Comparison of ENCODE assay signal across 8 cellular contexts in the genomic region with DNA sequence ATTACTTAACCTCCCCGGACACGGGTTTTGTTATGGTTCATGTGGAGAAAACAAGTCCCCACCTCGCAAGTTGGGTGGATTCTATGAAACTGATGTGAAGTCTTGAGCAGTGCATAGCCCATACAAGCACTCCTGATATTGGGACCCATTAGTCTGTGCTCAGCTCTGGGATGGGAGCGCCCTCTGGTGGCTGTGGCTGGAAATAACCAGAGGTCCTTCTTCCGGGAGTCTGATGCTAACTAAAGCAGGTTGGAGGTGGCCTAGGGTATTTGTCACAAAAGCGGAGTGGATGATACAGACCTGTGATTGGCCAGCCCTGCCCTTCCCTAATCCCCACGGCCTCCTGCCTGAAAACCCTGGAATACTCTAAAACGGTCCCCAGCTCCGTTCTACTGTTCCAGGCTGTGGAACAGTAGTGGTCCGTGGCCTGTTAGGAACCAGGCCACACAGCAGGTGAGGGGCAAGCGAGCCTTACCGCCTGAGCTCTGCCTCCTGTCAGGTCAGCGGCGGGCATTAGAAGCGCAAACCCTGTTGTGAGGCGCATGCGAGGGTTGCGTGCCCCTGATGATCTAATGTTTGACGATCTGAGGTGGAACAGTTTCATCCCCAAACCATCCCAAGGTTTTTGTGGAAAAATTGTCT. TPM values are rescaled to one million over a fixed set of nuclear protein-coding genes. Genes with fewer than 3 reads are reported as not detected.
DNase-seq lines count a peak whose midpoint lies in the region; ATAC-seq lines count a peak whose summit lies in the region.

No MANE protein-coding gene starts in this region.

- peaks cover 28% of the 10 kb centered on the region for H3K36me3 Mint-ChIP-seq in activated CD4-positive, alpha-beta memory T cell treated with anti-CD3 and anti-CD28 coated beads, Interleukin-2, amount 10 ng/mL, durations not matched to agents 7 days and 5 days (ENCODE audit: low read depth)

- H3K27me3 Mint-ChIP-seq in activated CD4-positive, alpha-beta memory T cell treated with anti-CD3 and anti-CD28 coated beads, Interleukin-2, amount 10 ng/mL, durations not matched to agents 7 days and 5 days: no peaks in the 10 kb centered on the region

- H3K4me3 Mint-ChIP-seq in activated CD4-positive, alpha-beta memory T cell treated with anti-CD3 and anti-CD28 coated beads, Interleukin-2, amount 10 ng/mL, durations not matched to agents 7 days and 5 days: peak overlapping the region; percentile 24

- H3K4me1 Mint-ChIP-seq in activated CD4-positive, alpha-beta memory T cell treated with anti-CD3 and anti-CD28 coated beads, Interleukin-2, amount 10 ng/mL, durations not matched to agents 7 days and 5 days: peaks cover 49% of the 10 kb centered on the region

- peak; percentile 78 for ATAC-seq in HG03460 (IDR thresholded peaks at IDR 0.05; ENCODE audit: unreplicated experiment)

- no peaks in the 10 kb centered on the region for H3K9me3 Mint-ChIP-seq in activated CD4-positive, alpha-beta memory T cell treated with anti-CD3 and anti-CD28 coated beads, Interleukin-2, amount 10 ng/mL, durations not matched to agents 7 days and 5 days

- peak; percentile 91 for DNase-seq in CD1c-positive myeloid dendritic cell (ENCODE audit: extremely low spot score)
- peak; percentile 91 for DNase-seq in GM19240 (ENCODE audit: insufficient read length, low spot score)
- peak; percentile 77 for DNase-seq in NCI-H774 (lab: John Stamatoyannopoulos, UW)
- peak; percentile 92 for DNase-seq in activated CD4-positive, alpha-beta memory T cell treated with anti-CD3 and anti-CD28 coated beads, Interleukin-2, amount 10 ng/mL, durations not matched to agents 7 days and 5 days
- peak; percentile 92 for DNase-seq in effector CD4-positive, alpha-beta T cell
- DNase-seq in lung microvascular endothelial cell (ENCODE audit: low read depth in 2 of 2): peak; percentile 88 to 90
- peak; percentile 86 to 89 for DNase-seq in stimulated activated CD8-positive, alpha-beta memory T cell treated with anti-CD3 and anti-CD28 coated beads, Interleukin-2, amount 100 ng/mL, for 1 hour (ENCODE audit: low read depth in 2 of 2)

- CTCF ChIA-PET in activated CD4-positive, alpha-beta memory T cell treated with anti-CD3 and anti-CD28 coated beads, Interleukin-2, amount 10 ng/mL, durations not matched to agents 7 days and 5 days (lab: Charles Lee): interaction anchor here (0.6 to 18.5 kb wide), 10 partner anchors 9 to 373 kb away, joined by 3 to 431 read pairs (median 8); no protein-coding TSS in a partner anchor

- peak overlapping the region; percentile 65 for H3K27ac Mint-ChIP-seq in activated CD4-positive, alpha-beta memory T cell treated with anti-CD3 and anti-CD28 coated beads, Interleukin-2, amount 10 ng/mL, durations not matched to agents 7 days and 5 days

- POLR2A ChIA-PET in activated CD4-positive, alpha-beta memory T cell treated with anti-CD3 and anti-CD28 coated beads, Interleukin-2, amount 10 ng/mL, durations not matched to agents 7 days and 5 days (lab: Charles Lee): interaction anchor here (1.0 to 6.8 kb wide), 14 partner anchors 13 to 61 kb away, joined by 3 to 55 read pairs (median 7); no protein-coding TSS in a partner anchor

RNA-seq across cellular contexts. Expression of a gene that starts 6.4 kb away (rescaled TPM):
- total RNA-seq in activated CD4-positive, alpha-beta memory T cell treated with anti-CD3 and anti-CD28 coated beads, Interleukin-2, amount 10 ng/mL, durations not matched to agents 7 days and 5 days: 10 to 100 TPM; 19.4 to 22.6 TPM
- 10.1 and 12.6 TPM in 2 replicates for total RNA-seq in lung microvascular endothelial cell

RNA-seq across cellular contexts. Expression of a gene that starts 20.7 kb away (rescaled TPM):
- 1 to 10 TPM; 1.4 to 1.6 TPM for total RNA-seq in activated CD4-positive, alpha-beta memory T cell treated with anti-CD3 and anti-CD28 coated beads, Interleukin-2, amount 10 ng/mL, durations not matched to agents 7 days and 5 days
- 7.1 and 11.8 TPM in 2 replicates for total RNA-seq in lung microvascular endothelial cell

RNA-seq across cellular contexts. Expression of a gene that starts 40.3 kb away (rescaled TPM):
- total RNA-seq in activated CD4-positive, alpha-beta memory T cell treated with anti-CD3 and anti-CD28 coated beads, Interleukin-2, amount 10 ng/mL, durations not matched to agents 7 days and 5 days: 100 to 1,000 TPM; 315 to 328 TPM
- total RNA-seq in lung microvascular endothelial cell: 30.5 and 31.7 TPM in 2 replicates

RNA-seq across cellular contexts. Expression of a gene that starts 54.1 kb away (rescaled TPM):
- not detected for total RNA-seq in activated CD4-positive, alpha-beta memory T cell treated with anti-CD3 and anti-CD28 coated beads, Interleukin-2, amount 10 ng/mL, durations not matched to agents 7 days and 5 days
- under 0.01 TPM in 1 of 2 replicates, not detected in the other for total RNA-seq in lung microvascular endothelial cell

Comparison
In these comparisons a context has a peak if more than half of its experiments do, and no peak if none do; other contexts are left out.
1. Peak in every context shown above with its lines: DNase-seq and ATAC-seq.